1 cellular context compared by ENCODE assay signal in genomic region chr22:20551805-20552449, GRCh38.
TF ChIP-seq lines count a peak whose summit lies in the region.

No MANE protein-coding gene starts in this region.

TF ChIP-seq in HepG2, 621 proteins besides CTCF, POLR2A, EP300 and RAD21 (continued from another document):
- TF ChIP-seq ZBTB2 (CRISPR knock-in tag; IDR thresholded peaks at IDR 0.05; ENCODE audit: low read depth) (no peak), TAF1 (CRISPR knock-in tag; IDR thresholded peaks at IDR 0.05) (no peak), FOXO1 (CRISPR knock-in tag; IDR thresholded peaks at IDR 0.05) (no peak), ZNF318 (CRISPR knock-in tag; IDR thresholded peaks at IDR 0.05) (no peak), TCF7 (IDR thresholded peaks at IDR 0.05; ENCODE audit: low read depth) (no peak), NRL (CRISPR knock-in tag; IDR thresholded peaks at IDR 0.05; ENCODE audit: borderline replicate concordance) (no peak), HDAC1 (CRISPR knock-in tag; IDR thresholded peaks at IDR 0.05) (0 out of 2 replicates have a peak, but pooled peaks have one; percentile 6), ARNT2 (CRISPR knock-in tag; IDR thresholded peaks at IDR 0.05; ENCODE audit: low read depth) (no peak), MXI1 (IDR thresholded peaks at IDR 0.05; ENCODE audit: borderline replicate concordance, low read depth, low read length) (0 out of 3 replicates have a peak, but pooled peaks have one; percentile 8), SIN3A (IDR thresholded peaks at IDR 0.05; ENCODE audit: borderline replicate concordance, low read depth, low read length) (0 out of 2 replicates have a peak, but pooled peaks have one; percentile 2), JUN (CRISPR knock-in tag; IDR thresholded peaks at IDR 0.05) (no peak)
- TF ChIP-seq, protein P1, sequence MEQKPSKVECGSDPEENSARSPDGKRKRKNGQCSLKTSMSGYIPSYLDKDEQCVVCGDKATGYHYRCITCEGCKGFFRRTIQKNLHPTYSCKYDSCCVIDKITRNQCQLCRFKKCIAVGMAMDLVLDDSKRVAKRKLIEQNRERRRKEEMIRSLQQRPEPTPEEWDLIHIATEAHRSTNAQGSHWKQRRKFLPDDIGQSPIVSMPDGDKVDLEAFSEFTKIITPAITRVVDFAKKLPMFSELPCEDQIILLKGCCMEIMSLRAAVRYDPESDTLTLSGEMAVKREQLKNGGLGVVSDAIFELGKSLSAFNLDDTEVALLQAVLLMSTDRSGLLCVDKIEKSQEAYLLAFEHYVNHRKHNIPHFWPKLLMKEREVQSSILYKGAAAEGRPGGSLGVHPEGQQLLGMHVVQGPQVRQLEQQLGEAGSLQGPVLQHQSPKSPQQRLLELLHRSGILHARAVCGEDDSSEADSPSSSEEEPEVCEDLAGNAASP (CRISPR knock-in tag; IDR thresholded peaks at IDR 0.05; ENCODE audit: borderline replicate concordance), result no peak
- TF ChIP-seq, protein P2, sequence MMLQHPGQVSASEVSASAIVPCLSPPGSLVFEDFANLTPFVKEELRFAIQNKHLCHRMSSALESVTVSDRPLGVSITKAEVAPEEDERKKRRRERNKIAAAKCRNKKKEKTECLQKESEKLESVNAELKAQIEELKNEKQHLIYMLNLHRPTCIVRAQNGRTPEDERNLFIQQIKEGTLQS (CRISPR knock-in tag; IDR thresholded peaks at IDR 0.05), result no peak
- TF ChIP-seq, protein P3, sequence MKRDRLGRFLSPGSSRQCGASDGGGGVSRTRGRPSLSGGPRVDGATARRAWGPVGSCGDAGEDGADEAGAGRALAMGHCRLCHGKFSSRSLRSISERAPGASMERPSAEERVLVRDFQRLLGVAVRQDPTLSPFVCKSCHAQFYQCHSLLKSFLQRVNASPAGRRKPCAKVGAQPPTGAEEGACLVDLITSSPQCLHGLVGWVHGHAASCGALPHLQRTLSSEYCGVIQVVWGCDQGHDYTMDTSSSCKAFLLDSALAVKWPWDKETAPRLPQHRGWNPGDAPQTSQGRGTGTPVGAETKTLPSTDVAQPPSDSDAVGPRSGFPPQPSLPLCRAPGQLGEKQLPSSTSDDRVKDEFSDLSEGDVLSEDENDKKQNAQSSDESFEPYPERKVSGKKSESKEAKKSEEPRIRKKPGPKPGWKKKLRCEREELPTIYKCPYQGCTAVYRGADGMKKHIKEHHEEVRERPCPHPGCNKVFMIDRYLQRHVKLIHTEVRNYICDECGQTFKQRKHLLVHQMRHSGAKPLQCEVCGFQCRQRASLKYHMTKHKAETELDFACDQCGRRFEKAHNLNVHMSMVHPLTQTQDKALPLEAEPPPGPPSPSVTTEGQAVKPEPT (CRISPR knock-in tag; IDR thresholded peaks at IDR 0.05; ENCODE audit: low read depth), result 0 out of 2 replicates have a peak, but pooled peaks have one; percentile 23
